20 cellular contexts compared by ENCODE assay signal in genomic region chr3:7728566-7729519, GRCh38.
"Had no signal": no experiment of that assay in that cellular context is flagged by ENCODE, and none has a peak within 500 bp of the region (broad histone marks: within the 10 kb centered on the region; RNA-seq: fewer than 3 reads in every experiment).

No MANE protein-coding gene starts in this region.

- H3K27ac ChIP-seq: adrenal gland, breast epithelium, coronary artery, gastrocnemius medialis, neural progenitor cell, psoas muscle, thoracic aorta, upper lobe of right lung had no signal

- H3K4me3 ChIP-seq: adrenal gland, breast epithelium, coronary artery, gastrocnemius medialis, mucosa of descending colon, neural progenitor cell, psoas muscle, smooth muscle cell, thoracic aorta, upper lobe of right lung had no signal

- H3K4me1 ChIP-seq: adrenal gland, breast epithelium, gastrocnemius medialis, neural progenitor cell, psoas muscle, upper lobe of right lung had no signal

- DNase-seq: activated CD4-positive, alpha-beta T cell treated with anti-CD3 and anti-CD28 coated beads for 1 hour; activated CD8-positive, alpha-beta memory T cell treated with anti-CD3 and anti-CD28 coated beads for 24 hours; activated gamma-delta T cell; adrenal gland; gastrocnemius medialis; head of caudate nucleus; kidney glomerular epithelial cell; mucosa of descending colon; naive B cell; psoas muscle; right cardiac atrium; stimulated activated CD4-positive, alpha-beta T cell treated with anti-CD3 and anti-CD28 coated beads, Interleukin-4, amount 100 ng/mL, for 1 hour; T1000; upper lobe of right lung had no signal

- FAIRE-seq: astrocyte had no signal

- ATAC-seq: gastrocnemius medialis, mucosa of descending colon, psoas muscle, right cardiac atrium, upper lobe of right lung had no signal

- H3K4me2 ChIP-seq: neural progenitor cell, smooth muscle cell had no signal

- H3K9me3 ChIP-seq: adrenal gland, gastrocnemius medialis, mucosa of descending colon, psoas muscle, thoracic aorta, upper lobe of right lung had no signal
